Comparison of ENCODE assay signal across 9 cellular contexts in the genomic region with DNA sequence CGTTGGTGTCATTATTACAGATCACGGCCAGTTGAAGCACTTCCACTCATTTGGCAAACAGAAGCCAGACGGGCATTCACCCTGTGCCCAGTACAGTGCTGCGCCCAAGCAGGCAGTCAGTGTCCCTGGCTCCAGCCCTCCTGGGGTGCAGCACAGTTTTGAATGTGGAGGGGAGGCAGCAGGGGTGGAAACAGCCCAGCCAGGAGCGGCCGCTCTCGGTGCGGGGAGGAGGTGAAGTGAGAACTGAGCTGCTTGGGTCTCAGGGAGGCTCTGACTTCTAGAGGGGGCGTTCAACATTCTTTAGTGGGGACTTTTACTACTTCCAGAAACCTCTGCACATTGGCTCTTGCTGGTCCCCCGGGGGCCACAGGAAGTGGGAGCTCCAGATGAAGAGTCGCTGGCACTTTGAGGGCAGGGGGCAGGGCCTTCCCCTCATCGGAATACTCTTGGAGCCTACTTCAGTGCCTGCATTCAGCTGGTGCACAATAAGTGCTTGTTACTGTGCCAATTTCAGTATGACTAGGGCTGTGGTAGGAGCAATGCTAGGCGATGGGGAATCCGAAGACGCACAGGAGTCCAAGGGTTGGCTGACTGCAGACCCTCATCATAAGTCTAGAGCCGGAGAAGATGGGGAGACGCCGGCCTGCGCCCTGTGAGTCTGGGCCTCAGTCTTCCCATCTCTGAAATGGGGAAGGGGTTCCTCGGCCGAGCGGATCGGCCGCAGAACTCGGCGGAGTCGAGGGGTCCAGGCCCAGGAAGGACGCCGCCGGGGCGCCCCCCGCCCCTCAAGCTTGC. TPM values are rescaled to one million over a fixed set of nuclear protein-coding genes. Genes with fewer than 3 reads are reported as not detected.
DNase-seq lines count a peak whose midpoint lies in the region; ATAC-seq, FAIRE-seq and TF ChIP-seq lines count a peak whose summit lies in the region.
"Had no signal": no experiment of that assay in that cellular context is flagged by ENCODE, and none has a peak within 500 bp of the region (broad histone marks: within the 10 kb centered on the region; RNA-seq: fewer than 3 reads in every experiment).

No MANE protein-coding gene starts in this region.

- H3K27me3 ChIP-seq in suprapubic skin (no peaks in the 10 kb centered on the region), thyroid gland (no peaks in the 10 kb centered on the region)

- 65% methylated on average over 15 of the region's 32 CpGs for WGBS in suprapubic skin
- 55 to 64% methylated on average over 15 to 18 of the region's 32 CpGs for WGBS in thyroid gland, 2 donors

- peaks cover 72% of the 10 kb centered on the region for H3K4me1 Mint-ChIP-seq in activated T-helper 2 cell treated with anti-CD3 and anti-CD28 coated beads, Interferon-gamma antibody, Interleukin-2, Interleukin-4, amounts not matched to agents 10 μg/mL and 5 μg/mL and 100 μg/mL, durations not matched to agents 14 hours and 24 hours and 36 hours (ENCODE audit: low read depth)

- H3K4me3 ChIP-seq in kidney (ENCODE audit: low read length in 2 of 2) (peak overlapping the region; percentile 51 to 60), suprapubic skin (peak overlapping the region; percentile 80), thyroid gland (replicated peaks in 1 of 3) (no peak overlapping the region)

- H3K4me1 ChIP-seq in kidney (ENCODE audit: control insufficient read depth in 1 of 2, insufficient read depth in 1 of 2, low read depth in 1 of 2, low read length in 2 of 2) (peaks cover 20 to 21% of the 10 kb centered on the region in 2 donors), suprapubic skin (peaks cover 38% of the 10 kb centered on the region), thyroid gland (peaks cover 9 to 37% of the 10 kb centered on the region in 2 donors)

- DNase-seq in Right ventricle myocardium superior (peak; percentile 61), cardiac septum (ENCODE audit: low spot score) (no peak), kidney (peak; percentile 74), suprapubic skin (ENCODE audit: low spot score in 2 of 2) (no peak), thyroid gland (no peak), HuH-7.5 (ENCODE audit: low spot score) (no peak), NCI-H2196 treated with DMSO at 0.1 percent for 48 hours (lab: John Stamatoyannopoulos, UW; ENCODE audit: unreplicated experiment) (no peak)
- no peak for DNase-seq in activated T-helper 2 cell treated with anti-CD3 and anti-CD28 coated beads, Interferon-gamma antibody, Interleukin-2, Interleukin-4, amounts not matched to agents 10 μg/mL and 5 μg/mL and 100 μg/mL, durations not matched to agents 14 hours and 24 hours and 36 hours (ENCODE audit: low spot score)

- TF ChIP-seq CTCF in kidney (IDR thresholded peaks at IDR 0.05; ENCODE audit: borderline replicate concordance, extremely low read depth, insufficient read depth), result no peak
- TF ChIP-seq CTCF in suprapubic skin (IDR thresholded peaks at IDR 0.05), result no peak
- TF ChIP-seq CTCF in thyroid gland (IDR thresholded peaks at IDR 0.05), result no peak

- no peak for TF ChIP-seq EP300 in suprapubic skin (IDR thresholded peaks at IDR 0.05)

- intact Hi-C loops in Right ventricle myocardium superior (cut with DNase I), result no loop called here
- intact Hi-C loops in cardiac septum (cut with DNase I), result no loop called here
- intact Hi-C loops in activated T-helper 2 cell treated with anti-CD3 and anti-CD28 coated beads, Interferon-gamma antibody, Interleukin-2, Interleukin-4, amounts not matched to agents 10 μg/mL and 5 μg/mL and 100 μg/mL, durations not matched to agents 14 hours and 24 hours and 36 hours (cut with micrococcal nuclease), result no loop called here
- intact Hi-C loops in kidney (cut with DNase I), result no loop called here
- intact Hi-C loops in thyroid gland (cut with DNase I), result no loop called here

- H3K9ac ChIP-seq in kidney (ENCODE audit: low read length in 2 of 2), result no peak overlapping the region

- H3K4me3 Mint-ChIP-seq in activated T-helper 2 cell treated with anti-CD3 and anti-CD28 coated beads, Interferon-gamma antibody, Interleukin-2, Interleukin-4, amounts not matched to agents 10 μg/mL and 5 μg/mL and 100 μg/mL, durations not matched to agents 14 hours and 24 hours and 36 hours (ENCODE audit: low read depth), result peak overlapping the region; percentile 90

- no peaks in the 10 kb centered on the region for H3K9me3 Mint-ChIP-seq in activated T-helper 2 cell treated with anti-CD3 and anti-CD28 coated beads, Interferon-gamma antibody, Interleukin-2, Interleukin-4, amounts not matched to agents 10 μg/mL and 5 μg/mL and 100 μg/mL, durations not matched to agents 14 hours and 24 hours and 36 hours

- H3K27ac ChIP-seq in kidney (ENCODE audit: low read depth in 2 of 2, low read length in 2 of 2) (no peak overlapping the region), suprapubic skin (peak overlapping the region; percentile 91), thyroid gland (peak overlapping the region in 1 of 3 donors; percentile 43)

- no peak for TF ChIP-seq POLR2A in suprapubic skin (IDR thresholded peaks at IDR 0.05)
- TF ChIP-seq POLR2A in thyroid gland (IDR thresholded peaks at IDR 0.05), result no peak

- no peak for ATAC-seq in Right ventricle myocardium superior (ENCODE audit: poor library complexity)

- H3K27ac Mint-ChIP-seq in activated T-helper 2 cell treated with anti-CD3 and anti-CD28 coated beads, Interferon-gamma antibody, Interleukin-2, Interleukin-4, amounts not matched to agents 10 μg/mL and 5 μg/mL and 100 μg/mL, durations not matched to agents 14 hours and 24 hours and 36 hours, result peak overlapping the region; percentile 90

- no peaks in the 10 kb centered on the region for H3K36me3 ChIP-seq in kidney (ENCODE audit: control insufficient read depth in 1 of 2, insufficient read depth in 2 of 2, low read length in 2 of 2)
- H3K36me3 ChIP-seq in suprapubic skin, result no peaks in the 10 kb centered on the region
- no peaks in the 10 kb centered on the region for H3K36me3 ChIP-seq in thyroid gland

- H3K36me3 Mint-ChIP-seq in activated T-helper 2 cell treated with anti-CD3 and anti-CD28 coated beads, Interferon-gamma antibody, Interleukin-2, Interleukin-4, amounts not matched to agents 10 μg/mL and 5 μg/mL and 100 μg/mL, durations not matched to agents 14 hours and 24 hours and 36 hours (ENCODE audit: low read depth), result peaks cover 31% of the 10 kb centered on the region

- H3K27me3 Mint-ChIP-seq in activated T-helper 2 cell treated with anti-CD3 and anti-CD28 coated beads, Interferon-gamma antibody, Interleukin-2, Interleukin-4, amounts not matched to agents 10 μg/mL and 5 μg/mL and 100 μg/mL, durations not matched to agents 14 hours and 24 hours and 36 hours (ENCODE audit: low read depth), result no peaks in the 10 kb centered on the region

- H3K9me3 ChIP-seq in kidney (ENCODE audit: control insufficient read depth in 1 of 2, low read length in 2 of 2) (no peaks in the 10 kb centered on the region), suprapubic skin (no peaks in the 10 kb centered on the region), thyroid gland (no peaks in the 10 kb centered on the region)

- no peak for FAIRE-seq in kidney (lab: Jason Lieb, UNC)
- FAIRE-seq: GM18507 had no signal

RNA-seq across cellular contexts. Expression of gene NEK6, which starts 0.5 kb away (rescaled TPM):
- total RNA-seq in Right ventricle myocardium superior (10.3 TPM), cardiac septum (11.6 TPM), kidney (82.1 TPM), suprapubic skin (10 to 100 TPM in 2 of 4 donors, 1 to 10 TPM in 2; 5.4 to 17.5 (median 10.6) TPM), thyroid gland (10 to 100 TPM; 10.7 to 12.8 (median 11.0) TPM)
- total RNA-seq in activated T-helper 2 cell treated with anti-CD3 and anti-CD28 coated beads, Interferon-gamma antibody, Interleukin-2, Interleukin-4, amounts not matched to agents 10 μg/mL and 5 μg/mL and 100 μg/mL, durations not matched to agents 14 hours and 24 hours and 36 hours, result 44.6 and 47.7 TPM in 2 replicates
- 14.9 TPM for polyA plus RNA-seq in kidney (ENCODE audit: insufficient read depth, low read depth, low replicate concordance)

Comparison
In these comparisons a context has a peak if more than half of its experiments do, and no peak if none do; other contexts are left out.
1. DNase-seq: peak in Right ventricle myocardium superior (single experiment) and kidney (single experiment); none in cardiac septum (single experiment), activated T-helper 2 cell treated with anti-CD3 and anti-CD28 coated beads, Interferon-gamma antibody, Interleukin-2, Interleukin-4, amounts not matched to agents 10 μg/mL and 5 μg/mL and 100 μg/mL, durations not matched to agents 14 hours and 24 hours and 36 hours (single experiment), suprapubic skin (0 of 2), thyroid gland (0 of 2), HuH-7.5 (single experiment) and NCI-H2196 treated with DMSO at 0.1 percent for 48 hours (single experiment).
2. H3K4me3 ChIP-seq: peak in kidney (2 of 2) and suprapubic skin (single experiment); none in thyroid gland (0 of 3).